Comparison of ENCODE assay signal across 9 cellular contexts in the genomic region with DNA sequence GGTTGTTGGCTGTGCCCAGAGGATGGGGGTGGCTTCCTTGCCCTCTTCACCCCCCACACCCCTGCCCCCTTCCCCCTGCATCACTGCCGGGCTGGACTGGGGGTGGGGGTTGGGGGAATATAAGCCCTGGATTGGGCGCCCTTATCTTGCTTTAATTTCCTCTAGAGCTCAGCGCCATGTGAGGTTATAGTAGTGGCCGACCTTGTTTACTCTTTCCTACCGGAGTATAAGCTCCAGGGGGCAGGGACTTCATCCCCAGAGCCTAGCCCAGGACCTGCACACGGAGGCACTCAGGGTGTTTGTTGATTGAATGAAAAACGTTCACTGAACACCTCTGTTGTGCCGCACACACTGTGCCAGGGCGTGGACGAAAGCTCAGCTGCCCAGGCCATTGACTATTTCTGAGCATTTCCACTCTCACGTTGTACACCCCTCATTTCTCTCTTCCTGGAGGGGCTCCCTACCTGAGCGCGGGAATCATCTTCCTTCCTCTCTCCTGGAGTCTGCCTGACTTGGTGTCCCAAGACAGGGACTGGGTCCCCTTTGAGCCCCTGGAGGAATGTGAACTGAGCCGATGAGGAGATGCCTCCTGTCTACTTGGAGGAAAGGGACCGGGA. TPM values are rescaled to one million over a fixed set of nuclear protein-coding genes. Genes with fewer than 3 reads are reported as not detected.
DNase-seq lines count a peak whose midpoint lies in the region; ATAC-seq, FAIRE-seq and TF ChIP-seq lines count a peak whose summit lies in the region.
"Had no signal": no experiment of that assay in that cellular context is flagged by ENCODE, and none has a peak within 500 bp of the region (broad histone marks: within the 10 kb centered on the region; RNA-seq: fewer than 3 reads in every experiment).

No MANE protein-coding gene starts in this region.

- intact Hi-C loops in activated CD4-positive, alpha-beta memory T cell treated with anti-CD3 and anti-CD28 coated beads for 36 hours (cut with micrococcal nuclease): loop anchor here (1.0 kb wide), 3 partner anchors 84 to 162 kb away; no protein-coding TSS in a partner anchor

- no peak for FAIRE-seq in keratinocyte (lab: Jason Lieb, UNC)

- ATAC-seq in stimulated activated naive CD8-positive, alpha-beta T cell treated with anti-CD3 and anti-CD28 coated beads, Interleukin-15, amount 100 ng/mL, for 72 hours: no peak
- no peak for ATAC-seq in HG03469 (IDR thresholded peaks at IDR 0.05; ENCODE audit: unreplicated experiment)

- DNase-seq in T-helper 1 cell: no peak
- DNase-seq in activated CD4-positive, alpha-beta memory T cell treated with anti-CD3 and anti-CD28 coated beads for 36 hours: no peak
- DNase-seq in keratinocyte (ENCODE audit: low read depth, low spot score): no peak
- DNase-seq in stimulated activated naive CD8-positive, alpha-beta T cell treated with anti-CD3 and anti-CD28 coated beads, Interleukin-15, amount 100 ng/mL, for 72 hours: no peak
- no peak for DNase-seq in GM13977 (ENCODE audit: low spot score)
- no peak for DNase-seq in NOMO-1 treated with dmso at 0.1 percent for 144 hours (lab: John Stamatoyannopoulos, UW; ENCODE audit: unreplicated experiment)

- H3K36me3 ChIP-seq in keratinocyte (ENCODE audit: control insufficient read depth in 2 of 2, extremely low read depth in 1 of 2, insufficient read depth in 2 of 2, low read length in 2 of 2): no peaks in the 10 kb centered on the region

- H3K27ac Mint-ChIP-seq in T-helper 1 cell treated with Interleukin-12 subunit alpha and Interleukin-12 subunit beta and Interleukin-4 antibody, amounts not matched to agents 30 μg/mL and 1 μg/mL, for 36 hours: no peak overlapping the region
- H3K27ac Mint-ChIP-seq in activated CD4-positive, alpha-beta memory T cell treated with anti-CD3 and anti-CD28 coated beads for 36 hours: peak overlapping the region; percentile 2
- peak overlapping the region; percentile 86 to 90 for H3K27ac Mint-ChIP-seq in stimulated activated naive CD8-positive, alpha-beta T cell treated with anti-CD3 and anti-CD28 coated beads, Interleukin-15, amount 100 ng/mL, for 72 hours

- peaks cover 51% of the 10 kb centered on the region for H3K27me3 Mint-ChIP-seq in T-helper 1 cell treated with Interleukin-12 subunit alpha and Interleukin-12 subunit beta and Interleukin-4 antibody, amounts not matched to agents 30 μg/mL and 1 μg/mL, for 36 hours (ENCODE audit: low read depth)
- peaks cover 24% of the 10 kb centered on the region for H3K27me3 Mint-ChIP-seq in activated CD4-positive, alpha-beta memory T cell treated with anti-CD3 and anti-CD28 coated beads for 36 hours
- peaks cover 24% of the 10 kb centered on the region for H3K27me3 Mint-ChIP-seq in stimulated activated naive CD8-positive, alpha-beta T cell treated with anti-CD3 and anti-CD28 coated beads, Interleukin-15, amount 100 ng/mL, for 72 hours

- H3K9me1 ChIP-seq in keratinocyte (ENCODE audit: control insufficient read depth, extremely low read depth, insufficient read depth, low read length): no peaks in the 10 kb centered on the region

- H3K9me3 ChIP-seq in keratinocyte (ENCODE audit: control insufficient read depth, low read depth, low read length): no peaks in the 10 kb centered on the region

- peak overlapping the region; percentile 82 for H3K4me2 ChIP-seq in keratinocyte (ENCODE audit: control insufficient read depth, extremely low read depth, insufficient read depth, low read depth, low read length)

- no peak overlapping the region for H3K9ac ChIP-seq in keratinocyte (ENCODE audit: control insufficient read depth, extremely low read depth, insufficient read depth, low read length)

- no peaks in the 10 kb centered on the region for H3K79me2 ChIP-seq in keratinocyte (ENCODE audit: control insufficient read depth, insufficient read depth, low read length)

- no peaks in the 10 kb centered on the region for H3K36me3 Mint-ChIP-seq in T-helper 1 cell treated with Interleukin-12 subunit alpha and Interleukin-12 subunit beta and Interleukin-4 antibody, amounts not matched to agents 30 μg/mL and 1 μg/mL, for 36 hours (ENCODE audit: low read depth)
- peaks cover 2% of the 10 kb centered on the region for H3K36me3 Mint-ChIP-seq in activated CD4-positive, alpha-beta memory T cell treated with anti-CD3 and anti-CD28 coated beads for 36 hours

- CTCF ChIA-PET in activated CD4-positive, alpha-beta memory T cell treated with anti-CD3 and anti-CD28 coated beads for 36 hours (lab: Charles Lee): interaction anchor here (0.6 to 11.0 kb wide), 33 partner anchors 12 to 163 kb away, joined by 3 to 313 read pairs (median 6); partner anchors contain the start of genes GPR55 and ITM2C

- peak overlapping the region; percentile 37 for H2AFZ ChIP-seq in keratinocyte (ENCODE audit: control insufficient read depth, low read length)

- dilution Hi-C loops in keratinocyte (cut with MboI; ENCODE audit: extremely low pct_ligation_motif_present, low sequenced_read_pairs): no loop called here

- peaks cover 24% of the 10 kb centered on the region for H3K4me1 Mint-ChIP-seq in T-helper 1 cell treated with Interleukin-12 subunit alpha and Interleukin-12 subunit beta and Interleukin-4 antibody, amounts not matched to agents 30 μg/mL and 1 μg/mL, for 36 hours (ENCODE audit: low read depth)
- peaks cover 45% of the 10 kb centered on the region for H3K4me1 Mint-ChIP-seq in activated CD4-positive, alpha-beta memory T cell treated with anti-CD3 and anti-CD28 coated beads for 36 hours (ENCODE audit: low read depth)
- H3K4me1 Mint-ChIP-seq in stimulated activated naive CD8-positive, alpha-beta T cell treated with anti-CD3 and anti-CD28 coated beads, Interleukin-15, amount 100 ng/mL, for 72 hours: peaks cover 67% of the 10 kb centered on the region

- peaks cover 5% of the 10 kb centered on the region for H3K4me1 ChIP-seq in keratinocyte (ENCODE audit: control insufficient read depth, extremely low read depth, insufficient read depth, low read length)

- in situ Hi-C loops in GM13977 (cut with MboI; ENCODE audit: low pct_unique_long_range_greater_than_20kb, low sequenced_read_pairs, unreplicated experiment): no loop called here

- POLR2A ChIA-PET in activated CD4-positive, alpha-beta memory T cell treated with anti-CD3 and anti-CD28 coated beads for 36 hours (lab: Charles Lee): interaction anchor here (1.3 to 4.8 kb wide), 3 partner anchors 62 to 85 kb away, joined by 3 to 49 read pairs (median 15); partner anchors contain the start of gene GPR55

- H3K4me3 ChIP-seq in keratinocyte (ENCODE audit: control insufficient read depth in 2 of 3, extremely low read depth in 1 of 3, insufficient read depth in 2 of 3, low read depth in 1 of 3, low read length in 3 of 3): peak overlapping the region; percentile 15 to 39 (median 22)

- H3K9me3 Mint-ChIP-seq in T-helper 1 cell treated with Interleukin-12 subunit alpha and Interleukin-12 subunit beta and Interleukin-4 antibody, amounts not matched to agents 30 μg/mL and 1 μg/mL, for 36 hours: no peaks in the 10 kb centered on the region
- no peaks in the 10 kb centered on the region for H3K9me3 Mint-ChIP-seq in activated CD4-positive, alpha-beta memory T cell treated with anti-CD3 and anti-CD28 coated beads for 36 hours
- H3K9me3 Mint-ChIP-seq in stimulated activated naive CD8-positive, alpha-beta T cell treated with anti-CD3 and anti-CD28 coated beads, Interleukin-15, amount 100 ng/mL, for 72 hours: no peaks in the 10 kb centered on the region

- peaks cover 16% of the 10 kb centered on the region for H3K27me3 ChIP-seq in keratinocyte (ENCODE audit: control insufficient read depth, extremely low read depth, insufficient read depth, low read length)

- H4K20me1 ChIP-seq in keratinocyte (ENCODE audit: control insufficient read depth, extremely low read depth, insufficient read depth, low read length): no peaks in the 10 kb centered on the region

- H3K4me3 Mint-ChIP-seq in T-helper 1 cell treated with Interleukin-12 subunit alpha and Interleukin-12 subunit beta and Interleukin-4 antibody, amounts not matched to agents 30 μg/mL and 1 μg/mL, for 36 hours: peak overlapping the region; percentile 21
- peak overlapping the region; percentile 41 for H3K4me3 Mint-ChIP-seq in activated CD4-positive, alpha-beta memory T cell treated with anti-CD3 and anti-CD28 coated beads for 36 hours
- peak overlapping the region; percentile 81 to 82 for H3K4me3 Mint-ChIP-seq in stimulated activated naive CD8-positive, alpha-beta T cell treated with anti-CD3 and anti-CD28 coated beads, Interleukin-15, amount 100 ng/mL, for 72 hours

- no peak overlapping the region for H3K27ac ChIP-seq in keratinocyte (ENCODE audit: control insufficient read depth, insufficient read depth, low read length)

- TF ChIP-seq CTCF in keratinocyte (optimal IDR thresholded peaks at IDR 0.05 in 1 of 3, IDR thresholded peaks at IDR 0.05 in 1 of 3, conservative IDR thresholded peaks at IDR 0.05 in 1 of 3; ENCODE audit: extremely low read depth in 1 of 3, insufficient read depth in 2 of 3, low read length in 3 of 3) (no peak), GM13977 (IDR thresholded peaks at IDR 0.05; ENCODE audit: extremely low read depth, insufficient read depth, missing control alignments) (no peak)

RNA-seq across cellular contexts. Expression of gene SPATA3, which starts 9.3 kb away (rescaled TPM):
- total RNA-seq in activated CD4-positive, alpha-beta memory T cell treated with anti-CD3 and anti-CD28 coated beads for 36 hours: under 1 TPM; 0.24 to 0.53 TPM
- not detected in 3 replicates for polyA plus RNA-seq in keratinocyte
- not detected for polyA plus RNA-seq in keratinocyte (2011; ENCODE audit: low read depth)
- not detected in 2 replicates for polyA plus RNA-seq in keratinocyte (2011; cell fraction: cytosol; rRNA removed)
- polyA plus RNA-seq in keratinocyte (2011; cell fraction: nucleus; rRNA removed): not detected in 2 replicates
- not detected in 2 replicates for polyA plus RNA-seq in keratinocyte (2012; ENCODE audit: low replicate concordance)
- not detected in 3 replicates for polyA minus RNA-seq in keratinocyte
- not detected for polyA minus RNA-seq in keratinocyte (2011; cell fraction: cytosol; rRNA and poly(A)+ RNA removed)
- polyA minus RNA-seq in keratinocyte (2011; cell fraction: nucleus; rRNA and poly(A)+ RNA removed): not detected in 2 replicates
- total RNA-seq: A172 had no signal

RNA-seq across cellular contexts. Expression of gene C2orf72, which starts 50.7 kb away (rescaled TPM):
- under 1 TPM; 0.34 to 0.55 TPM for total RNA-seq in activated CD4-positive, alpha-beta memory T cell treated with anti-CD3 and anti-CD28 coated beads for 36 hours
- polyA plus RNA-seq in keratinocyte: 0.05 to 0.09 TPM in 2 of 3 replicates, not detected in the other
- polyA plus RNA-seq in keratinocyte (2011; ENCODE audit: low read depth): not detected
- 0.05 TPM in 1 of 2 replicates, not detected in the other for polyA plus RNA-seq in keratinocyte (2011; cell fraction: cytosol; rRNA removed)
- 0.05 and 0.25 TPM in 2 replicates for polyA plus RNA-seq in keratinocyte (2011; cell fraction: nucleus; rRNA removed)
- not detected in 2 replicates for polyA plus RNA-seq in keratinocyte (2012; ENCODE audit: low replicate concordance)
- not detected in 3 replicates for polyA minus RNA-seq in keratinocyte
- not detected for polyA minus RNA-seq in keratinocyte (2011; cell fraction: cytosol; rRNA and poly(A)+ RNA removed)
- not detected in 2 replicates for polyA minus RNA-seq in keratinocyte (2011; cell fraction: nucleus; rRNA and poly(A)+ RNA removed)

Comparison
In these comparisons a context has a peak if more than half of its experiments do, and no peak if none do; other contexts are left out.
1. H3K4me3 Mint-ChIP-seq: peak in every context shown above with its lines; median percentile 82 in stimulated activated naive CD8-positive, alpha-beta T cell treated with anti-CD3 and anti-CD28 coated beads, Interleukin-15, amount 100 ng/mL, for 72 hours; 41 in activated CD4-positive, alpha-beta memory T cell treated with anti-CD3 and anti-CD28 coated beads for 36 hours; 21 in T-helper 1 cell treated with Interleukin-12 subunit alpha and Interleukin-12 subunit beta and Interleukin-4 antibody, amounts not matched to agents 30 μg/mL and 1 μg/mL, for 36 hours.